In the genomic region with DNA sequence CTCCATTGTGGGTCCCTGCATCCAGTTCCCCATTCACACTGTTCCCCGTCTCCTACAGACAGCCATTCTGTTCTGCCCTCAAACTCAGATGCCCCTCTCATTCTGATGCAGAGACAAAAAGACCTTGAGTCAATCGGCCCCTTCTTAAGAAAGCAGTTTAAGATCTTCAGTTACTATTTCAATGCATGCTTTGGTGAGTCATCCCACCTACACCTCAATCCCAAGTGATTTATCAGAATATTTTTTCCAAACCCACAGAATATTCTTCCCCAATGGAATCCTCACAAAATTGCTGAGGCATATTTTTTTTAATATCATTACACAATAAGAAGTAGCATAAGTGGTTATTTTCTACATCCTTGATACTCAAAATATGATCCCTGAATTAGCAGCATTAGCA, we compare ENCODE assay signal across 3 cellular contexts.
TF ChIP-seq lines count a peak whose summit lies in the region.

No MANE protein-coding gene starts in this region.

TF ChIP-seq in WTC11, 78 proteins besides CTCF, POLR2A, EP300 and RAD21 (continues in another document):
- TF ChIP-seq, protein P1, sequence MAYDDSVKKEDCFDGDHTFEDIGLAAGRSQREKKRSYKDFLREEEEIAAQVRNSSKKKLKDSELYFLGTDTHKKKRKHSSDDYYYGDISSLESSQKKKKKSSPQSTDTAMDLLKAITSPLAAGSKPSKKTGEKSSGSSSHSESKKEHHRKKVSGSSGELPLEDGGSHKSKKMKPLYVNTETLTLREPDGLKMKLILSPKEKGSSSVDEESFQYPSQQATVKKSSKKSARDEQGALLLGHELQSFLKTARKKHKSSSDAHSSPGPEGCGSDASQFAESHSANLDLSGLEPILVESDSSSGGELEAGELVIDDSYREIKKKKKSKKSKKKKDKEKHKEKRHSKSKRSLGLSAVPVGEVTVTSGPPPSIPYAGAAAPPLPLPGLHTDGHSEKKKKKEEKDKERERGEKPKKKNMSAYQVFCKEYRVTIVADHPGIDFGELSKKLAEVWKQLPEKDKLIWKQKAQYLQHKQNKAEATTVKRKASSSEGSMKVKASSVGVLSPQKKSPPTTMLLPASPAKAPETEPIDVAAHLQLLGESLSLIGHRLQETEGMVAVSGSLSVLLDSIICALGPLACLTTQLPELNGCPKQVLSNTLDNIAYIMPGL (CRISPR knock-in tag; IDR thresholded peaks at IDR 0.05): no peak
- TF ChIP-seq ATF3 (CRISPR knock-in tag; conservative IDR thresholded peaks at IDR 0.05) (no peak), GABPB1 (CRISPR knock-in tag; IDR thresholded peaks at IDR 0.05) (no peak), MYBL2 (CRISPR knock-in tag; IDR thresholded peaks at IDR 0.05) (no peak), NFE2L1 (CRISPR knock-in tag; IDR thresholded peaks at IDR 0.05) (no peak)
- TF ChIP-seq, protein P2, sequence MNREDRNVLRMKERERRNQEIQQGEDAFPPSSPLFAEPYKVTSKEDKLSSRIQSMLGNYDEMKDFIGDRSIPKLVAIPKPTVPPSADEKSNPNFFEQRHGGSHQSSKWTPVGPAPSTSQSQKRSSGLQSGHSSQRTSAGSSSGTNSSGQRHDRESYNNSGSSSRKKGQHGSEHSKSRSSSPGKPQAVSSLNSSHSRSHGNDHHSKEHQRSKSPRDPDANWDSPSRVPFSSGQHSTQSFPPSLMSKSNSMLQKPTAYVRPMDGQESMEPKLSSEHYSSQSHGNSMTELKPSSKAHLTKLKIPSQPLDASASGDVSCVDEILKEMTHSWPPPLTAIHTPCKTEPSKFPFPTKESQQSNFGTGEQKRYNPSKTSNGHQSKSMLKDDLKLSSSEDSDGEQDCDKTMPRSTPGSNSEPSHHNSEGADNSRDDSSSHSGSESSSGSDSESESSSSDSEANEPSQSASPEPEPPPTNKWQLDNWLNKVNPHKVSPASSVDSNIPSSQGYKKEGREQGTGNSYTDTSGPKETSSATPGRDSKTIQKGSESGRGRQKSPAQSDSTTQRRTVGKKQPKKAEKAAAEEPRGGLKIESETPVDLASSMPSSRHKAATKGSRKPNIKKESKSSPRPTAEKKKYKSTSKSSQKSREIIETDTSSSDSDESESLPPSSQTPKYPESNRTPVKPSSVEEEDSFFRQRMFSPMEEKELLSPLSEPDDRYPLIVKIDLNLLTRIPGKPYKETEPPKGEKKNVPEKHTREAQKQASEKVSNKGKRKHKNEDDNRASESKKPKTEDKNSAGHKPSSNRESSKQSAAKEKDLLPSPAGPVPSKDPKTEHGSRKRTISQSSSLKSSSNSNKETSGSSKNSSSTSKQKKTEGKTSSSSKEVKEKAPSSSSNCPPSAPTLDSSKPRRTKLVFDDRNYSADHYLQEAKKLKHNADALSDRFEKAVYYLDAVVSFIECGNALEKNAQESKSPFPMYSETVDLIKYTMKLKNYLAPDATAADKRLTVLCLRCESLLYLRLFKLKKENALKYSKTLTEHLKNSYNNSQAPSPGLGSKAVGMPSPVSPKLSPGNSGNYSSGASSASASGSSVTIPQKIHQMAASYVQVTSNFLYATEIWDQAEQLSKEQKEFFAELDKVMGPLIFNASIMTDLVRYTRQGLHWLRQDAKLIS (CRISPR knock-in tag; IDR thresholded peaks at IDR 0.05; ENCODE audit: borderline replicate concordance): no peak
- TF ChIP-seq, protein P3, sequence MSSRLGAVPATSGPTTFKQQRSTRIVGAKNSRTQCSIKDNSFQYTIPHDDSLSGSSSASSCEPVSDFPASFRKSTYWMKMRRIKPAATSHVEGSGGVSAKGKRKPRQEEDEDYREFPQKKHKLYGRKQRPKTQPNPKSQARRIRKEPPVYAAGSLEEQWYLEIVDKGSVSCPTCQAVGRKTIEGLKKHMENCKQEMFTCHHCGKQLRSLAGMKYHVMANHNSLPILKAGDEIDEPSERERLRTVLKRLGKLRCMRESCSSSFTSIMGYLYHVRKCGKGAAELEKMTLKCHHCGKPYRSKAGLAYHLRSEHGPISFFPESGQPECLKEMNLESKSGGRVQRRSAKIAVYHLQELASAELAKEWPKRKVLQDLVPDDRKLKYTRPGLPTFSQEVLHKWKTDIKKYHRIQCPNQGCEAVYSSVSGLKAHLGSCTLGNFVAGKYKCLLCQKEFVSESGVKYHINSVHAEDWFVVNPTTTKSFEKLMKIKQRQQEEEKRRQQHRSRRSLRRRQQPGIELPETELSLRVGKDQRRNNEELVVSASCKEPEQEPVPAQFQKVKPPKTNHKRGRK (CRISPR knock-in tag; IDR thresholded peaks at IDR 0.05; ENCODE audit: borderline replicate concordance): no peak

TF ChIP-seq in H1, 55 proteins besides CTCF, POLR2A, EP300 and RAD21:
- no peak for TF ChIP-seq CBX8 (IDR thresholded peaks at IDR 0.05; ENCODE audit: borderline replicate concordance, low read depth, low read length)
- TF ChIP-seq SP4 (IDR thresholded peaks at IDR 0.05; ENCODE audit: low read length): no peak
- TF ChIP-seq HDAC6 (IDR thresholded peaks at IDR 0.05; ENCODE audit: low read depth, low read length): no peak
- no peak for TF ChIP-seq KDM4A (IDR thresholded peaks at IDR 0.05; ENCODE audit: low read depth, low read length, severe bottlenecking)
- no peak for TF ChIP-seq TBP (IDR thresholded peaks at IDR 0.05; ENCODE audit: low read depth, low read length)
- no peak for TF ChIP-seq ATF3 (IDR thresholded peaks at IDR 0.05; ENCODE audit: insufficient read depth, low read depth, low read length)
- no peak for TF ChIP-seq MAFK (IDR thresholded peaks at IDR 0.05; ENCODE audit: low read depth, low read length)
- TF ChIP-seq RXRA (IDR thresholded peaks at IDR 0.05; ENCODE audit: insufficient read depth, low read depth, low read length): no peak
- TF ChIP-seq EGR1 (IDR thresholded peaks at IDR 0.05; ENCODE audit: borderline replicate concordance, low read depth, low read length): no peak
- TF ChIP-seq CBX5 (IDR thresholded peaks at IDR 0.05; ENCODE audit: low read depth, low read length): no peak
- no peak for TF ChIP-seq TEAD4 (IDR thresholded peaks at IDR 0.05; ENCODE audit: low read depth, low read length)
- TF ChIP-seq BACH1 (IDR thresholded peaks at IDR 0.05; ENCODE audit: low read length): no peak
- TF ChIP-seq ZNF274 (IDR thresholded peaks at IDR 0.05; ENCODE audit: borderline replicate concordance, extremely low read depth, low read length): no peak
- no peak for TF ChIP-seq CTBP2 (IDR thresholded peaks at IDR 0.05; ENCODE audit: borderline replicate concordance, insufficient read depth, insufficient read length, low read length)
- TF ChIP-seq KDM1A (IDR thresholded peaks at IDR 0.05; ENCODE audit: borderline replicate concordance, low read length): no peak
- no peak for TF ChIP-seq BCL11A (IDR thresholded peaks at IDR 0.05; ENCODE audit: low read depth in 2 of 2, low read length in 2 of 2)
- TF ChIP-seq GABPA (IDR thresholded peaks at IDR 0.05; ENCODE audit: borderline replicate concordance, insufficient read depth, low read length): no peak
- TF ChIP-seq RNF2 (IDR thresholded peaks at IDR 0.05; ENCODE audit: borderline replicate concordance, low read depth, low read length, missing control alignments, poor library complexity, severe bottlenecking): no peak

TF ChIP-seq in HepG2, 621 proteins besides CTCF, POLR2A, EP300 and RAD21:
- no peak for TF ChIP-seq PATZ1 (CRISPR knock-in tag; IDR thresholded peaks at IDR 0.05)
- no peak for TF ChIP-seq ZNF703 (CRISPR knock-in tag; IDR thresholded peaks at IDR 0.05; ENCODE audit: borderline replicate concordance)
- no peak for TF ChIP-seq ZNF431 (CRISPR knock-in tag; IDR thresholded peaks at IDR 0.05; ENCODE audit: borderline replicate concordance, low read depth)
- no peak for TF ChIP-seq SETDB1 (CRISPR knock-in tag; IDR thresholded peaks at IDR 0.05; ENCODE audit: borderline replicate concordance)
- no peak for TF ChIP-seq ZNF790 (CRISPR knock-in tag; IDR thresholded peaks at IDR 0.05; ENCODE audit: borderline replicate concordance)
- no peak for TF ChIP-seq ZNF619 (CRISPR knock-in tag; IDR thresholded peaks at IDR 0.05)
- TF ChIP-seq MED13 (CRISPR knock-in tag; IDR thresholded peaks at IDR 0.05): no peak
- TF ChIP-seq, protein P4, sequence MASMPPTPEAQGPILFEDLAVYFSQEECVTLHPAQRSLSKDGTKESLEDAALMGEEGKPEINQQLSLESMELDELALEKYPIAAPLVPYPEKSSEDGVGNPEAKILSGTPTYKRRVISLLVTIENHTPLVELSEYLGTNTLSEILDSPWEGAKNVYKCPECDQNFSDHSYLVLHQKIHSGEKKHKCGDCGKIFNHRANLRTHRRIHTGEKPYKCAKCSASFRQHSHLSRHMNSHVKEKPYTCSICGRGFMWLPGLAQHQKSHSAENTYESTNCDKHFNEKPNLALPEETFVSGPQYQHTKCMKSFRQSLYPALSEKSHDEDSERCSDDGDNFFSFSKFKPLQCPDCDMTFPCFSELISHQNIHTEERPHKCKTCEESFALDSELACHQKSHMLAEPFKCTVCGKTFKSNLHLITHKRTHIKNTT (CRISPR knock-in tag; IDR thresholded peaks at IDR 0.05): no peak
- no peak for TF ChIP-seq ZNF713 (CRISPR knock-in tag; IDR thresholded peaks at IDR 0.05)
- no peak for TF ChIP-seq MZF1 (CRISPR knock-in tag; IDR thresholded peaks at IDR 0.05; ENCODE audit: borderline replicate concordance)
- no peak for TF ChIP-seq ZNF772 (CRISPR knock-in tag; IDR thresholded peaks at IDR 0.05)
- no peak for TF ChIP-seq ZNF777 (CRISPR knock-in tag; IDR thresholded peaks at IDR 0.05)
- no peak for TF ChIP-seq SMARCE1 (IDR thresholded peaks at IDR 0.05; ENCODE audit: borderline replicate concordance)
